Comparison of ENCODE assay signal across 8 cellular contexts in the genomic region with DNA sequence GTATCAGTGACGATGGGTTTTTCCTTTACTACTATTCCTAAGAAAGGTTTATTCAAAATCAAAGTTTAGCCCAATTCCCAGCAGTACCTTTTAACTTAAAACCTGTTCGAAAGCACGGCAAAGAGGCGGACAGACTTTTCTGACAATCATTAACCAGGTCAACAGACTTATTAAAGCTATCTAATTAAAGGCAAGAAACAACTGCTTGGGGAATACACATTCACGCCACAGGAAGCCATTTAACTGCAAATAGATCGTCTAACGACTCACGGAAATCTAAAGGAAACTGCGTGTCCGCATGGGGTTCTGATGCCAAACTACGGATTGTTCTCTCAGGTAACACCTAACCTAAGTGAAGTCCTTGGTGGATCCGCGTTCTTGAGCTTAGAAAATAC. TPM values are rescaled to one million over a fixed set of nuclear protein-coding genes. Genes with fewer than 3 reads are reported as not detected.
DNase-seq lines count a peak whose midpoint lies in the region; ATAC-seq and TF ChIP-seq lines count a peak whose summit lies in the region.

No MANE protein-coding gene starts in this region.

- no peaks in the 10 kb centered on the region for H3K36me3 Mint-ChIP-seq in CD14-positive monocyte

- 1% methylated on average over 13 of the region's 13 CpGs for WGBS in adrenal gland, 4 donors
- WGBS in thymus: 2% methylated on average over 13 of the region's 13 CpGs

- no peaks in the 10 kb centered on the region for H3K36me3 ChIP-seq in adrenal gland (replicated peaks in 1 of 2)
- no peaks in the 10 kb centered on the region for H3K36me3 ChIP-seq in thymus (ENCODE audit: control insufficient read depth, insufficient read depth)

- H3K27ac ChIP-seq in adrenal gland: peak overlapping the region; percentile 28 to 97 (median 95)
- H3K27ac ChIP-seq in thymus (ENCODE audit: low read depth): peak overlapping the region; percentile 88

- peaks cover 38% of the 10 kb centered on the region for H3K4me1 Mint-ChIP-seq in CD14-positive monocyte

- ATAC-seq in GM19372 (IDR thresholded peaks at IDR 0.05; ENCODE audit: low read depth, unreplicated experiment) (peak; percentile 11), HG03460 (IDR thresholded peaks at IDR 0.05; ENCODE audit: unreplicated experiment) (peak; percentile 7), left colon (peak; percentile 15)

- H3K27ac Mint-ChIP-seq in CD14-positive monocyte: peak overlapping the region in 5 of 7 donors; percentile 54 to 86 (median 78)

- peak in 1 of 2 donors; percentile 38 for TF ChIP-seq POLR2A in adrenal gland (IDR thresholded peaks at IDR 0.05)

- H3K27me3 ChIP-seq in adrenal gland: no peaks in the 10 kb centered on the region
- peaks cover 3% of the 10 kb centered on the region for H3K27me3 ChIP-seq in thymus (ENCODE audit: control insufficient read depth, insufficient read depth)

- TF ChIP-seq CTCF in CD14-positive monocyte (IDR thresholded peaks at IDR 0.05) (no peak), adrenal gland (IDR thresholded peaks at IDR 0.05) (peak in 1 of 6 experiments; percentile 30)

- DNase-seq in CD14-positive monocyte (ENCODE audit: low spot score) (no peak), adrenal gland (no peak), left colon (no peak), activated gamma-delta T cell (lab: John Stamatoyannopoulos, UW) (no peak), NCI-H446 treated with DMSO at 0.1 percent for 48 hours (lab: John Stamatoyannopoulos, UW) (no peak)

- H3K4me3 ChIP-seq in adrenal gland: peak overlapping the region; percentile 9 to 79 (median 52)
- peak overlapping the region; percentile 91 for H3K4me3 ChIP-seq in thymus (ENCODE audit: low read length)

- peak overlapping the region; percentile 93 to 96 for H3K4me3 Mint-ChIP-seq in CD14-positive monocyte

- intact Hi-C loops in CD14-positive monocyte (cut with micrococcal nuclease): loop anchor here (10.0 kb wide), 3 partner anchors 97 to 187 kb away; no protein-coding TSS in a partner anchor
- intact Hi-C loops in adrenal gland (cut with DNase I): loop anchor here (5.0 to 10.0 kb wide), 2 partner anchors 73 to 75 kb away; no protein-coding TSS in a partner anchor
- intact Hi-C loops in left colon (cut with DNase I, micrococcal nuclease): loop anchor here in 1 of 2 donors (10.0 kb wide), 1 partner anchor 167 kb away; no protein-coding TSS in a partner anchor

- peaks cover 7 to 18% (median 17%) of the 10 kb centered on the region in 3 donors for H3K27me3 Mint-ChIP-seq in CD14-positive monocyte (ENCODE audit: low read depth in 3 of 3)

- H3K9me3 ChIP-seq in adrenal gland (replicated peaks in 1 of 3) (no peaks in the 10 kb centered on the region), thymus (ENCODE audit: control insufficient read depth) (no peaks in the 10 kb centered on the region)

- no peaks in the 10 kb centered on the region for H3K9me3 Mint-ChIP-seq in CD14-positive monocyte

- peaks cover 0 to 19% of the 10 kb centered on the region in 2 donors for H3K4me1 ChIP-seq in adrenal gland (replicated peaks in 1 of 2)
- peaks cover 7% of the 10 kb centered on the region for H3K4me1 ChIP-seq in thymus (ENCODE audit: control insufficient read depth, insufficient read depth, low read length)

RNA-seq across cellular contexts. Expression of gene USP53, which starts 0.7 kb away (rescaled TPM):
- polyA plus RNA-seq in CD14-positive monocyte: under 1 TPM; 0.11 to 0.22 TPM
- 10 to 100 TPM; 20.9 to 78.9 (median 38.6) TPM for total RNA-seq in adrenal gland
- 10 to 100 TPM; 19.0 to 34.6 (median 28.7) TPM for polyA plus RNA-seq in adrenal gland
- total RNA-seq in left colon: 10 to 100 TPM; 67.0 to 89.0 TPM
- 18.5 TPM for polyA plus RNA-seq in thymus

Comparison
In these comparisons a context has a peak if more than half of its experiments do, and no peak if none do; other contexts are left out.
1. RNA of gene USP53, which starts 0.7 kb away (polyA plus RNA-seq): 19.0 to 34.6 TPM in adrenal gland and 18.5 TPM in thymus (single experiment); 0.11 to 0.22 TPM in CD14-positive monocyte; every median in the first group is over 10 times any median in the second.
2. Peak in every context shown above with its lines, with median percentiles within 50 percentile points of each other: ATAC-seq.